In the genomic region with DNA sequence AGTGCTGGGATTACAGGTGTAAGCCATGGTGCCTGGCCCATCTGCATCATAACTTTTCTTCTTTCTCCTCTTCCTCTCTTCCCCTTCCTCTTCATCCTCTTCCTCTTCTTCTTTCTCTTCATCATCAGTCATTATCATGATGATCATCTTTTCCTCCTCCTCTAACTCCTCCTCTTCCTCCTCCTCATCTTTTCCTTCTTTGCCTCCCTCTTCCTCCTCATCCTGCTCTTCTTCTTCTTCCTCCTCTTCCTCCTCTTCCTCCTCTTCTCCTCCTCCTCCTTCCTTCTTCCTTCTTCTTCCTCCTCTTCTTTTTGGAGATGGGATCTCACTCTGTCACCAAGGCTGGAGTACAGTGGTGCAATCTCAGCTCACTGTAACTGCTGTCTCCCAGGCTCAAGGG, we compare ENCODE assay signal across 1 cellular context.
A peak's percentile ranks its signal among the peaks of the same experiment; 100 is the strongest.
TF ChIP-seq lines count a peak whose summit lies in the region.

No MANE protein-coding gene starts in this region.

TF ChIP-seq in GM12878, 131 proteins besides CTCF, POLR2A, EP300 and RAD21:
- TF ChIP-seq RFX5 (IDR thresholded peaks at IDR 0.05; ENCODE audit: low read depth, low read length) (no peak), HDGF (IDR thresholded peaks at IDR 0.05) (0 out of 2 replicates have a peak, but pooled peaks have one; percentile 28), NFXL1 (IDR thresholded peaks at IDR 0.05; ENCODE audit: borderline replicate concordance) (no peak), RUNX3 (IDR thresholded peaks at IDR 0.05; ENCODE audit: low read length) (no peak), EGR1 (IDR thresholded peaks at IDR 0.05; ENCODE audit: borderline replicate concordance in 1 of 2, low read depth in 2 of 2, low read length in 2 of 2) (no peak), NBN (IDR thresholded peaks at IDR 0.05) (no peak)
- TF ChIP-seq, protein P1, sequence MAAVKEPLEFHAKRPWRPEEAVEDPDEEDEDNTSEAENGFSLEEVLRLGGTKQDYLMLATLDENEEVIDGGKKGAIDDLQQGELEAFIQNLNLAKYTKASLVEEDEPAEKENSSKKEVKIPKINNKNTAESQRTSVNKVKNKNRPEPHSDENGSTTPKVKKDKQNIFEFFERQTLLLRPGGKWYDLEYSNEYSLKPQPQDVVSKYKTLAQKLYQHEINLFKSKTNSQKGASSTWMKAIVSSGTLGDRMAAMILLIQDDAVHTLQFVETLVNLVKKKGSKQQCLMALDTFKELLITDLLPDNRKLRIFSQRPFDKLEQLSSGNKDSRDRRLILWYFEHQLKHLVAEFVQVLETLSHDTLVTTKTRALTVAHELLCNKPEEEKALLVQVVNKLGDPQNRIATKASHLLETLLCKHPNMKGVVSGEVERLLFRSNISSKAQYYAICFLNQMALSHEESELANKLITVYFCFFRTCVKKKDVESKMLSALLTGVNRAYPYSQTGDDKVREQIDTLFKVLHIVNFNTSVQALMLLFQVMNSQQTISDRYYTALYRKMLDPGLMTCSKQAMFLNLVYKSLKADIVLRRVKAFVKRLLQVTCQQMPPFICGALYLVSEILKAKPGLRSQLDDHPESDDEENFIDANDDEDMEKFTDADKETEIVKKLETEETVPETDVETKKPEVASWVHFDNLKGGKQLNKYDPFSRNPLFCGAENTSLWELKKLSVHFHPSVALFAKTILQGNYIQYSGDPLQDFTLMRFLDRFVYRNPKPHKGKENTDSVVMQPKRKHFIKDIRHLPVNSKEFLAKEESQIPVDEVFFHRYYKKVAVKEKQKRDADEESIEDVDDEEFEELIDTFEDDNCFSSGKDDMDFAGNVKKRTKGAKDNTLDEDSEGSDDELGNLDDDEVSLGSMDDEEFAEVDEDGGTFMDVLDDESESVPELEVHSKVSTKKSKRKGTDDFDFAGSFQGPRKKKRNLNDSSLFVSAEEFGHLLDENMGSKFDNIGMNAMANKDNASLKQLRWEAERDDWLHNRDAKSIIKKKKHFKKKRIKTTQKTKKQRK (IDR thresholded peaks at IDR 0.05; ENCODE audit: low read depth, low read length) = no peak
- TF ChIP-seq, protein P2, sequence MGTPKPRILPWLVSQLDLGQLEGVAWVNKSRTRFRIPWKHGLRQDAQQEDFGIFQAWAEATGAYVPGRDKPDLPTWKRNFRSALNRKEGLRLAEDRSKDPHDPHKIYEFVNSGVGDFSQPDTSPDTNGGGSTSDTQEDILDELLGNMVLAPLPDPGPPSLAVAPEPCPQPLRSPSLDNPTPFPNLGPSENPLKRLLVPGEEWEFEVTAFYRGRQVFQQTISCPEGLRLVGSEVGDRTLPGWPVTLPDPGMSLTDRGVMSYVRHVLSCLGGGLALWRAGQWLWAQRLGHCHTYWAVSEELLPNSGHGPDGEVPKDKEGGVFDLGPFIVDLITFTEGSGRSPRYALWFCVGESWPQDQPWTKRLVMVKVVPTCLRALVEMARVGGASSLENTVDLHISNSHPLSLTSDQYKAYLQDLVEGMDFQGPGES (IDR thresholded peaks at IDR 0.05) = no peak
